ENCODE assay signal across 1 cellular context in genomic region chr2:223044092-223044836, GRCh38.
TF ChIP-seq lines count a peak whose summit lies in the region.

No MANE protein-coding gene starts in this region.

TF ChIP-seq in K562, 482 proteins besides CTCF, POLR2A, EP300 and RAD21 (continued from another document and continues in another):
- TF ChIP-seq ZNF592 (IDR thresholded peaks at IDR 0.05) (peak; percentile 41; the same call in 1 of the 2 replicates), FOXK1 (CRISPR knock-in tag; IDR thresholded peaks at IDR 0.05; ENCODE audit: borderline replicate concordance) (no peak), ZNF217 (CRISPR knock-in tag; IDR thresholded peaks at IDR 0.05) (no peak), NFATC3 (IDR thresholded peaks at IDR 0.05) (no peak), RFX1 (IDR thresholded peaks at IDR 0.05) (no peak), POLR2AphosphoS5 (IDR thresholded peaks at IDR 0.05; ENCODE audit: control insufficient read depth, insufficient read depth, low read depth, low read length) (peak; percentile 73), HOXB6 (CRISPR knock-in tag; IDR thresholded peaks at IDR 0.05; ENCODE audit: borderline replicate concordance) (no peak), SLC30A9 (CRISPR knock-in tag; IDR thresholded peaks at IDR 0.05) (no peak), ZNF311 (CRISPR knock-in tag; IDR thresholded peaks at IDR 0.05) (no peak), E2F6 (IDR thresholded peaks at IDR 0.05; ENCODE audit: borderline replicate concordance in 1 of 2, extremely low read depth in 1 of 2, insufficient read depth in 1 of 2, insufficient read length in 1 of 2, low read depth in 1 of 2, low read length in 1 of 2, poor library complexity in 1 of 2, severe bottlenecking in 1 of 2) (no peak), MYC (IDR thresholded peaks at IDR 0.05; ENCODE audit: low read depth, low read length) (peak; percentile 37; the same call in 1 of the 2 replicates), MYC (CRISPR knock-in tag; IDR thresholded peaks at IDR 0.05; ENCODE audit: borderline replicate concordance, low read depth) (no peak), KDM1A (IDR thresholded peaks at IDR 0.05) (peak; percentile 77 to 79), ZNF778 (CRISPR knock-in tag; IDR thresholded peaks at IDR 0.05) (no peak), TCF3 (CRISPR knock-in tag; IDR thresholded peaks at IDR 0.05) (peak; percentile 86), NR1H2 (CRISPR knock-in tag; IDR thresholded peaks at IDR 0.05) (no peak), ZFP91 (CRISPR knock-in tag; IDR thresholded peaks at IDR 0.05) (no peak), SMC3 (conservative IDR thresholded peaks at IDR 0.05; ENCODE audit: insufficient read depth, low read depth, low read length) (no peak), ZKSCAN3 (CRISPR knock-in tag; IDR thresholded peaks at IDR 0.05) (no peak), E2F8 (IDR thresholded peaks at IDR 0.05; ENCODE audit: low read depth, partially characterized antibody) (no peak), ID3 (CRISPR knock-in tag; IDR thresholded peaks at IDR 0.05) (no peak), ID3 (tag; IDR thresholded peaks at IDR 0.05) (no peak), BCL6 (CRISPR knock-in tag; IDR thresholded peaks at IDR 0.05) (no peak), ZBTB12 (CRISPR knock-in tag; IDR thresholded peaks at IDR 0.05) (no peak), USF2 (CRISPR knock-in tag; IDR thresholded peaks at IDR 0.05) (no peak), MCM5 (IDR thresholded peaks at IDR 0.05; ENCODE audit: low read depth) (no peak), GTF2A2 (tag; IDR thresholded peaks at IDR 0.05) (no peak), PHF21A (IDR thresholded peaks at IDR 0.05; ENCODE audit: borderline replicate concordance, low read depth) (peak; percentile 73; the same call in 1 of the 2 replicates), CREM (IDR thresholded peaks at IDR 0.05; ENCODE audit: low read depth) (peak; percentile 61), FOSL1 (tag; conservative IDR thresholded peaks at IDR 0.05) (peak; percentile 72), HLTF (IDR thresholded peaks at IDR 0.05) (no peak), TRIM24 (IDR thresholded peaks at IDR 0.05) (peak; percentile 26 to 34; a peak in 1 of 4 replicates), GTF2B (IDR thresholded peaks at IDR 0.05; ENCODE audit: extremely low read depth, insufficient read length) (no peak), THRAP3 (IDR thresholded peaks at IDR 0.05; ENCODE audit: borderline replicate concordance) (no peak), CBFA2T3 (IDR thresholded peaks at IDR 0.05) (peak; percentile 85), ZNF766 (CRISPR knock-in tag; conservative IDR thresholded peaks at IDR 0.05) (peak; percentile 71; the same call in 1 of the 2 replicates), CBX8 (IDR thresholded peaks at IDR 0.05; ENCODE audit: borderline replicate concordance, extremely low read depth, low read depth, low read length, poor library complexity, severe bottlenecking) (no peak), ZNF143 (CRISPR knock-in tag; IDR thresholded peaks at IDR 0.05) (no peak), NCOA1 (IDR thresholded peaks at IDR 0.05; ENCODE audit: low read depth) (peak; percentile 24; the same call in 1 of the 2 replicates), BCLAF1 (IDR thresholded peaks at IDR 0.05; ENCODE audit: borderline replicate concordance in 1 of 2, control insufficient read depth in 1 of 2, low read depth in 2 of 2, low read length in 1 of 2) (no peak), MEIS2 (IDR thresholded peaks at IDR 0.05; ENCODE audit: partially characterized antibody) (peak; percentile 64), STAT5B (CRISPR knock-in tag; IDR thresholded peaks at IDR 0.05) (no peak), CXXC5 (CRISPR knock-in tag; IDR thresholded peaks at IDR 0.05) (peak; percentile 61), HDAC2 (IDR thresholded peaks at IDR 0.05) (peak; percentile 28; the same call in 1 of the 2 replicates), ZNF197 (CRISPR knock-in tag; IDR thresholded peaks at IDR 0.05; ENCODE audit: low read depth) (no peak), MLLT1 (IDR thresholded peaks at IDR 0.05) (no peak), BRD9 (IDR thresholded peaks at IDR 0.05; ENCODE audit: low read depth, partially characterized antibody) (peak; percentile 13), SNRNP70 (optimal IDR thresholded peaks at IDR 0.05; ENCODE audit: low read depth, low read length) (no peak), POLR2AphosphoS2 (IDR thresholded peaks at IDR 0.05; ENCODE audit: low read length) (no peak), ZNF57 (CRISPR knock-in tag; IDR thresholded peaks at IDR 0.05) (no peak), EWSR1 (IDR thresholded peaks at IDR 0.05; ENCODE audit: borderline replicate concordance, low read depth, partially characterized antibody) (no peak), RBM22 (IDR thresholded peaks at IDR 0.05; ENCODE audit: low read depth, low read length, poor library complexity, severe bottlenecking) (no peak), MTF1 (CRISPR knock-in tag; IDR thresholded peaks at IDR 0.05; ENCODE audit: borderline replicate concordance) (no peak), GATA2 (CRISPR knock-in tag; IDR thresholded peaks at IDR 0.05) (peak; percentile 57), ZNF583 (CRISPR knock-in tag; IDR thresholded peaks at IDR 0.05) (no peak)
